Comparison of ENCODE assay signal across 9 cellular contexts in genomic region chr3:197516517-197516889, GRCh38. TPM values are rescaled to one million over a fixed set of nuclear protein-coding genes. Genes with fewer than 3 reads are reported as not detected.
DNase-seq lines count a peak whose midpoint lies in the region; FAIRE-seq and TF ChIP-seq lines count a peak whose summit lies in the region.
"Had no signal": no experiment of that assay in that cellular context is flagged by ENCODE, and none has a peak within 500 bp of the region (broad histone marks: within the 10 kb centered on the region; RNA-seq: fewer than 3 reads in every experiment).

No MANE protein-coding gene starts in this region.

- no peak overlapping the region for H3K4me2 ChIP-seq in endothelial cell of umbilical vein (ENCODE audit: insufficient read depth, low read length)

- TF ChIP-seq POLR2A in endothelial cell of umbilical vein (IDR thresholded peaks at IDR 0.05; ENCODE audit: low read depth, low read length), result no peak

- peak overlapping the region; percentile 60 for H3K27ac ChIP-seq in SJSA1
- peak overlapping the region; percentile 27 for H3K27ac ChIP-seq in endothelial cell of umbilical vein (ENCODE audit: insufficient read depth, low read depth, low read length)

- intact Hi-C loops in endothelial cell of umbilical vein (cut with micrococcal nuclease), result loop anchor here (10.0 kb wide), 1 partner anchor 512 kb away; no protein-coding TSS in a partner anchor

- no peaks in the 10 kb centered on the region for H3K79me2 ChIP-seq in endothelial cell of umbilical vein (ENCODE audit: control insufficient read depth, insufficient read depth, low read length)

- H4K20me1 ChIP-seq in endothelial cell of umbilical vein (replicated peaks; ENCODE audit: control insufficient read depth, extremely low read depth, insufficient read depth, low read length), result no peaks in the 10 kb centered on the region

- H3K27me3 ChIP-seq in SJSA1 (replicated peaks), result no peaks in the 10 kb centered on the region
- no peaks in the 10 kb centered on the region for H3K27me3 ChIP-seq in endothelial cell of umbilical vein (ENCODE audit: control insufficient read depth in 2 of 2, insufficient read depth in 2 of 2, low read length in 2 of 2)

- DNase-seq in GM04504 (ENCODE audit: low read depth) (peak; percentile 75), SJSA1 (ENCODE audit: low read depth in 1 of 2, low spot score in 2 of 2) (peak; percentile 89 to 94), endothelial cell of umbilical vein (ENCODE audit: low read depth, low spot score) (peak; percentile 34), NCI-H1105 treated with DMSO at 0.1 percent for 48 hours (lab: John Stamatoyannopoulos, UW) (no peak), GDM1 (lab: John Stamatoyannopoulos, UW) (no peak), GM13976 (ENCODE audit: low spot score) (no peak), midbrain (lab: John Stamatoyannopoulos, UW) (no peak)
- DNase-seq in stimulated activated CD4-positive, alpha-beta T cell treated with anti-CD3 and anti-CD28 coated beads, Interleukin-12 subunit alpha, Interleukin-12 subunit beta, amount 100 ng/mL, for 4 hours, result peak; percentile 37

- H3K4me1 ChIP-seq in SJSA1 (replicated peaks) (peaks cover 27% of the 10 kb centered on the region), endothelial cell of umbilical vein (ENCODE audit: control insufficient read depth, extremely low read depth, insufficient read depth, low read length) (peaks cover 6% of the 10 kb centered on the region)

- H3K9me3 ChIP-seq in SJSA1 (replicated peaks) (no peaks in the 10 kb centered on the region), endothelial cell of umbilical vein (replicated peaks; ENCODE audit: control insufficient read depth, insufficient read depth, low read length) (no peaks in the 10 kb centered on the region)

- TF ChIP-seq CTCF in endothelial cell of umbilical vein (IDR thresholded peaks at IDR 0.05; ENCODE audit: extremely low read depth in 1 of 2, insufficient read depth in 1 of 2, low read depth in 1 of 2, low read length in 2 of 2) (no peak), GM13976 (IDR thresholded peaks at IDR 0.05; ENCODE audit: borderline replicate concordance, control extremely low read depth, extremely low read depth, insufficient read depth, missing control alignments) (no peak)

- BruUV-seq in endothelial cell of umbilical vein (replicated peaks; lab: Mats Ljungman, UMichigan), result no TSS peak

- in situ Hi-C loops in GM13976 (cut with MboI; ENCODE audit: low sequenced_read_pairs, unreplicated experiment), result loop anchor here (25.0 kb wide), 2 partner anchors 254 to 529 kb away; no protein-coding TSS in a partner anchor

- H3K36me3 ChIP-seq in SJSA1 (no peaks in the 10 kb centered on the region), endothelial cell of umbilical vein (ENCODE audit: control insufficient read depth in 2 of 2, extremely low read depth in 1 of 2, insufficient read depth in 2 of 2, low read length in 2 of 2) (no peaks in the 10 kb centered on the region)

- H3K9me1 ChIP-seq in endothelial cell of umbilical vein (replicated peaks; ENCODE audit: control insufficient read depth, extremely low read depth, insufficient read depth, low read length), result no peaks in the 10 kb centered on the region

- no peak overlapping the region for H2AFZ ChIP-seq in endothelial cell of umbilical vein (ENCODE audit: low read depth, low read length)

- no peak overlapping the region for H3K9ac ChIP-seq in endothelial cell of umbilical vein (replicated peaks; ENCODE audit: extremely low read depth, insufficient read depth, low read length)

- CTCF ChIA-PET in endothelial cell of umbilical vein (lab: Charles Lee), result no interaction called here

- peak; percentile 40 for FAIRE-seq in endothelial cell of umbilical vein (lab: Jason Lieb, UNC)
- FAIRE-seq: islet of Langerhans had no signal

- H3K4me3 ChIP-seq in SJSA1 (no peak overlapping the region), endothelial cell of umbilical vein (replicated peaks in 1 of 3; ENCODE audit: insufficient read depth in 1 of 3, low read depth in 1 of 3, low read length in 3 of 3) (no peak overlapping the region)

- POLR2A ChIA-PET in endothelial cell of umbilical vein (lab: Charles Lee), result no interaction called here

- dilution Hi-C loops in endothelial cell of umbilical vein (cut with MboI; ENCODE audit: extremely low pct_ligation_motif_present, low sequenced_read_pairs), result loop anchor here (25.0 kb wide), 1 partner anchor 254 kb away; no protein-coding TSS in a partner anchor

TF ChIP-seq in endothelial cell of umbilical vein, 7 proteins besides CTCF, POLR2A, EP300 and RAD21:
- TF ChIP-seq MAX (IDR thresholded peaks at IDR 0.05; ENCODE audit: insufficient read depth, insufficient read length) (no peak), FOS (IDR thresholded peaks at IDR 0.05; ENCODE audit: borderline replicate concordance, insufficient read depth, low read length) (peak; percentile 34)
TF ChIP-seq in endothelial cell of umbilical vein: peak in this region for 1.

RNA-seq across cellular contexts. Expression of gene BDH1, which starts 39.3 kb away (rescaled TPM):
- total RNA-seq in SJSA1 (2014; rRNA removed; shearing (Covaris generic)), result 7.9 and 20.0 TPM in 2 replicates
- total RNA-seq in endothelial cell of umbilical vein, result 7.3 and 12.2 TPM in 2 replicates
- 5.3 and 6.9 TPM in 2 replicates for polyA plus RNA-seq in endothelial cell of umbilical vein
- 7.0 and 9.6 TPM in 2 replicates for polyA plus RNA-seq in endothelial cell of umbilical vein (2011; cell fraction: cytosol; rRNA removed)
- 16.6 and 17.7 TPM in 2 replicates for polyA plus RNA-seq in endothelial cell of umbilical vein (2011; cell fraction: nucleus; rRNA removed)
- 2.2 and 2.8 TPM in 2 replicates for polyA plus RNA-seq in endothelial cell of umbilical vein (2012)
- polyA minus RNA-seq in endothelial cell of umbilical vein, result 7.9 and 14.0 TPM in 2 replicates
- 1.8 TPM for polyA minus RNA-seq in endothelial cell of umbilical vein (2011; cell fraction: cytosol; rRNA and poly(A)+ RNA removed)
- polyA minus RNA-seq in endothelial cell of umbilical vein (2011; cell fraction: nucleus; rRNA and poly(A)+ RNA removed), result 4.1 and 5.2 TPM in 2 replicates

Comparison
In these comparisons a context has a peak if more than half of its experiments do, and no peak if none do; other contexts are left out.
1. DNase-seq: peak in GM04504 (single experiment), SJSA1 (2 of 2), endothelial cell of umbilical vein (single experiment) and stimulated activated CD4-positive, alpha-beta T cell treated with anti-CD3 and anti-CD28 coated beads, Interleukin-12 subunit alpha, Interleukin-12 subunit beta, amount 100 ng/mL, for 4 hours (single experiment); none in NCI-H1105 treated with DMSO at 0.1 percent for 48 hours (single experiment), GDM1 (single experiment), GM13976 (single experiment) and midbrain (single experiment).